ENCODE assay signal across 1 cellular context in genomic region chr2:110152943-110153342, GRCh38.
TF ChIP-seq lines count a peak whose summit lies in the region.

No MANE protein-coding gene starts in this region.

TF ChIP-seq in endothelial cell of umbilical vein, 7 proteins besides CTCF, POLR2A, EP300 and RAD21:
- TF ChIP-seq MAX (IDR thresholded peaks at IDR 0.05; ENCODE audit: insufficient read depth, insufficient read length): no peak
- peak; percentile 20 for TF ChIP-seq FOS (IDR thresholded peaks at IDR 0.05; ENCODE audit: borderline replicate concordance, insufficient read depth, low read length)
- no peak for TF ChIP-seq EZH2 (IDR thresholded peaks at IDR 0.05; ENCODE audit: borderline replicate concordance, low read depth, low read length, severe bottlenecking)
- peak; percentile 51 for TF ChIP-seq GATA2 (IDR thresholded peaks at IDR 0.05; ENCODE audit: insufficient read depth, insufficient read length, low read depth, low read length)
- peak; percentile 13 for TF ChIP-seq POLR2AphosphoS5 (IDR thresholded peaks at IDR 0.05; ENCODE audit: insufficient read depth, low read depth, low read length)
- TF ChIP-seq JUN (IDR thresholded peaks at IDR 0.05; ENCODE audit: borderline replicate concordance, insufficient read depth, insufficient read length, low read depth): peak; percentile 35
- TF ChIP-seq MYC (IDR thresholded peaks at IDR 0.05; ENCODE audit: low read depth, low read length): no peak
